Comparison of ENCODE assay signal across 34 cellular contexts in the genomic region with DNA sequence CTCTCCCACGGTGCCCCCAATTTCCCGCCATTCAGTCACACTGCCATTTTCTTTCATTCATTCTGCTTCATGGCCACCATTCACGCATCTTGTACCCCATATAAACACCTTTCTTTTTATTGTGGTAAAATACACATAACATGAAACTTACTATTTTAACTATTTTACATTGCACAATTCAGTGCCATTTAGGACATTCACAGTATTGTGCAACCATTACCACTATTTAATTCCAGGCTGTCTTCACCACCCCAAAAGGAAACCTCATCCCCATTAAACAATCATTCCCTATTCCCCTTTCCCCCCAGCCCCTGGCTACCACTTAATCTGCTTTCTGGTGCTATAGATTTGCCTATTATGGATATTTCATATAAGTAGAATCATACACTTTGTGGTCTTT. TPM values are rescaled to one million over a fixed set of nuclear protein-coding genes. Genes with fewer than 3 reads are reported as not detected.
DNase-seq lines count a peak whose midpoint lies in the region; ATAC-seq and TF ChIP-seq lines count a peak whose summit lies in the region.
"Had no signal": no experiment of that assay in that cellular context is flagged by ENCODE, and none has a peak within 500 bp of the region (broad histone marks: within the 10 kb centered on the region; RNA-seq: fewer than 3 reads in every experiment).

No MANE protein-coding gene starts in this region.

- no peak for TF ChIP-seq EP300 in SK-N-SH (IDR thresholded peaks at IDR 0.05; ENCODE audit: borderline replicate concordance in 1 of 2, low read depth in 1 of 2, low read length in 1 of 2)

- no peak overlapping the region for H3K4me3 ChIP-seq in IMR-90 (ENCODE audit: insufficient read depth, low read depth, low read length)
- no peak overlapping the region for H3K4me3 ChIP-seq in SK-N-SH (ENCODE audit: low read depth in 2 of 2, low read length in 1 of 2)
- H3K4me3 ChIP-seq: cardiac muscle cell, esophagus muscularis mucosa, lung, SJSA1, tibial nerve had no signal

- DNase-seq in activated CD4-positive, alpha-beta T cell treated with anti-CD3 and anti-CD28 coated beads, Interleukin-2, amount 10 ng/mL, durations not matched to agents 24 days and 14 days = no peak
- no peak for DNase-seq in activated CD4-positive, alpha-beta T cell treated with anti-CD3 and anti-CD28 coated beads for 48 hours
- DNase-seq in IMR-90 (no peak), SK-N-SH (no peak), NCI-H2107 treated with DMSO at 0.1 percent for 48 hours (lab: John Stamatoyannopoulos, UW; ENCODE audit: unreplicated experiment) (no peak), D341Med (ENCODE audit: low spot score) (no peak)
- no peak for DNase-seq in effector memory CD8-positive, alpha-beta T cell
- DNase-seq: activated CD4-positive, CD25-positive, alpha-beta regulatory T cell treated with anti-CD3 and anti-CD28 coated beads, Interleukin-2, amount 50 U/mL, for 72 hours; activated T-cell treated with anti-CD3 and anti-CD28 coated beads, Interleukin-2, amount 50 U/mL, for 24 hours; AML-193; anterior cingulate cortex; cortex of kidney; DMS53; GDM1; NCI-H1417 treated with DMSO at 0.1 percent for 48 hours; NCI-H2081; NCI-H345; NCI-H748 treated with DMSO at 0.1 percent for 48 hours; nucleus accumbens; small intestine; stimulated activated CD8-positive, alpha-beta memory T cell treated with anti-CD3 and anti-CD28 coated beads, Interleukin-4, amount 100 ng/mL, for 48 hours; T-cell had no signal

- H3K9me3 ChIP-seq in IMR-90 (ENCODE audit: control insufficient read depth, insufficient read depth, low read length) = no peaks in the 10 kb centered on the region
- H3K9me3 ChIP-seq in SK-N-SH = no peaks in the 10 kb centered on the region
- H3K9me3 ChIP-seq: SJSA1, tibial nerve had no signal

- H3K4ac ChIP-seq in IMR-90 (ENCODE audit: low read depth, low read length) = no peak overlapping the region

- CTCF ChIA-PET in IMR-90 (lab: Yijun Ruan, JAX) = no interaction called here
- CTCF ChIA-PET in SK-N-SH (lab: Yijun Ruan, JAX) = interaction anchor here (1.6 kb wide), 1 partner anchor 190 kb away, joined by 5 read pairs; no protein-coding TSS in a partner anchor

- H3K27me3 Mint-ChIP-seq in activated CD4-positive, alpha-beta T cell treated with anti-CD3 and anti-CD28 coated beads, Interleukin-2, amount 10 ng/mL, durations not matched to agents 24 days and 14 days = no peaks in the 10 kb centered on the region
- H3K27me3 Mint-ChIP-seq in effector memory CD8-positive, alpha-beta T cell = no peaks in the 10 kb centered on the region
- H3K27me3 Mint-ChIP-seq in nephron (ENCODE audit: low read depth) = no peaks in the 10 kb centered on the region
- H3K27me3 Mint-ChIP-seq: T-cell had no signal

- ATAC-seq in IMR-90 (ENCODE audit: low read depth) = no peak
- no peak for ATAC-seq in effector memory CD8-positive, alpha-beta T cell (replicated peaks)
- ATAC-seq: T-cell had no signal

- H3K4me3 Mint-ChIP-seq in activated CD4-positive, alpha-beta T cell treated with anti-CD3 and anti-CD28 coated beads, Interleukin-2, amount 10 ng/mL, durations not matched to agents 24 days and 14 days = peak overlapping the region; percentile 1
- H3K4me3 Mint-ChIP-seq in effector memory CD8-positive, alpha-beta T cell = peak overlapping the region; percentile 45 to 59
- peak overlapping the region; percentile 66 to 75 (median 67) for H3K4me3 Mint-ChIP-seq in nephron
- H3K4me3 Mint-ChIP-seq: activated T-cell treated with anti-CD3 and anti-CD28 coated beads, Interleukin-2, amount 50 U/mL, for 24 hours had no signal

- H2AK9ac ChIP-seq in IMR-90 (replicated peaks; ENCODE audit: low read depth, low read length, poor library complexity) = no peak overlapping the region

- no peak overlapping the region for H3K56ac ChIP-seq in IMR-90 (ENCODE audit: extremely low read depth, insufficient read depth, low read length)

- H3K9me2 ChIP-seq in SK-N-SH = no peaks in the 10 kb centered on the region

- no peak for TF ChIP-seq POLR2A in IMR-90 (IDR thresholded peaks at IDR 0.05; ENCODE audit: low read depth, low read length)

- H4K5ac ChIP-seq in IMR-90 (ENCODE audit: low read depth, low read length) = no peak overlapping the region

- WGBS in IMR-90 (ENCODE audit: extremely low coverage in 2 of 2, insufficient read length in 1 of 2), 2 experiments = 60% methylated on average over 1 of the region's 3 CpGs; no CpG with 5 or more reads in 1 of the 2 experiments
- WGBS in SK-N-SH (ENCODE audit: low lambda C conversion rate) = 56% methylated on average over 3 of the region's 3 CpGs

- no peak overlapping the region for H2AK5ac ChIP-seq in IMR-90 (ENCODE audit: low read depth, low read length)

- no peak overlapping the region for H2BK120ac ChIP-seq in IMR-90 (ENCODE audit: low read depth, low read length)

- H2BK5ac ChIP-seq in IMR-90 (ENCODE audit: low read depth, low read length, poor library complexity, severe bottlenecking) = no peak overlapping the region

- TF ChIP-seq CTCF in IMR-90 (conservative IDR thresholded peaks at IDR 0.05; ENCODE audit: low read depth, low read length) (no peak), nephron (IDR thresholded peaks at IDR 0.05; ENCODE audit: unreplicated experiment in 3 of 3) (no peak), SK-N-SH (IDR thresholded peaks at IDR 0.05) (no peak)

- TF ChIP-seq RAD21 in IMR-90 (IDR thresholded peaks at IDR 0.05; ENCODE audit: low read length) = no peak
- no peak for TF ChIP-seq RAD21 in SK-N-SH (IDR thresholded peaks at IDR 0.05; ENCODE audit: low read length)

- no peaks in the 10 kb centered on the region for H3K27me3 ChIP-seq in IMR-90 (ENCODE audit: control insufficient read depth, insufficient read depth, low read length)
- H3K27me3 ChIP-seq in SK-N-SH (ENCODE audit: insufficient read depth) = no peaks in the 10 kb centered on the region
- H3K27me3 ChIP-seq: cardiac muscle cell, esophagus muscularis mucosa, SJSA1, tibial nerve had no signal

- in situ Hi-C loops in IMR-90 (cut with MboI; ENCODE audit: low sequenced_read_pairs) = loop anchor here (10.0 kb wide), 1 partner anchor 188 kb away; the partner anchor contains the start of gene ZNF81

- no peak overlapping the region for H3K14ac ChIP-seq in IMR-90 (replicated peaks; ENCODE audit: low read depth, low read length)

- H3F3A ChIP-seq in SK-N-SH (replicated peaks; ENCODE audit: insufficient read depth) = no peaks in the 10 kb centered on the region

- no peak overlapping the region for H3K27ac Mint-ChIP-seq in activated CD4-positive, alpha-beta T cell treated with anti-CD3 and anti-CD28 coated beads, Interleukin-2, amount 10 ng/mL, durations not matched to agents 24 days and 14 days
- H3K27ac Mint-ChIP-seq in effector memory CD8-positive, alpha-beta T cell = no peak overlapping the region
- peak overlapping the region; percentile 21 to 88 (median 71) for H3K27ac Mint-ChIP-seq in nephron
- H3K27ac Mint-ChIP-seq: activated T-cell treated with anti-CD3 and anti-CD28 coated beads, Interleukin-2, amount 50 U/mL, for 24 hours; T-cell had no signal

- no peaks in the 10 kb centered on the region for H3K79me2 ChIP-seq in SK-N-SH (ENCODE audit: insufficient read depth)

- no peaks in the 10 kb centered on the region for H3K9me3 Mint-ChIP-seq in activated CD4-positive, alpha-beta T cell treated with anti-CD3 and anti-CD28 coated beads, Interleukin-2, amount 10 ng/mL, durations not matched to agents 24 days and 14 days
- no peaks in the 10 kb centered on the region for H3K9me3 Mint-ChIP-seq in effector memory CD8-positive, alpha-beta T cell
- no peaks in the 10 kb centered on the region for H3K9me3 Mint-ChIP-seq in nephron
- H3K9me3 Mint-ChIP-seq: activated T-cell treated with anti-CD3 and anti-CD28 coated beads, Interleukin-2, amount 50 U/mL, for 24 hours; T-cell had no signal

- POLR2A ChIA-PET in IMR-90 (lab: Charles Lee; ENCODE audit: unreplicated experiment) (no interaction called here), SK-N-SH (lab: Yijun Ruan, JAX) (no interaction called here)

- H3K36me3 Mint-ChIP-seq in activated CD4-positive, alpha-beta T cell treated with anti-CD3 and anti-CD28 coated beads, Interleukin-2, amount 10 ng/mL, durations not matched to agents 24 days and 14 days (ENCODE audit: low read depth) = no peaks in the 10 kb centered on the region
- no peaks in the 10 kb centered on the region for H3K36me3 Mint-ChIP-seq in effector memory CD8-positive, alpha-beta T cell (ENCODE audit: insufficient read depth)
- no peaks in the 10 kb centered on the region for H3K36me3 Mint-ChIP-seq in nephron (ENCODE audit: low read depth)
- H3K36me3 Mint-ChIP-seq: T-cell had no signal

- no peak overlapping the region for H4K8ac ChIP-seq in IMR-90 (ENCODE audit: low read depth in 2 of 2, low read length in 2 of 2)

- H3K9ac ChIP-seq in IMR-90 (ENCODE audit: low read depth, low read length) (no peak overlapping the region), SK-N-SH (no peak overlapping the region)

- dilution Hi-C loops in IMR-90 (cut with HindIII; ENCODE audit: low sequenced_read_pairs, unreplicated experiment) = no loop called here

- peaks cover 16% of the 10 kb centered on the region for H3K4me1 Mint-ChIP-seq in activated CD4-positive, alpha-beta T cell treated with anti-CD3 and anti-CD28 coated beads, Interleukin-2, amount 10 ng/mL, durations not matched to agents 24 days and 14 days
- peaks cover 8 to 9% of the 10 kb centered on the region in 2 donors for H3K4me1 Mint-ChIP-seq in effector memory CD8-positive, alpha-beta T cell (ENCODE audit: low read depth in 2 of 2)
- peaks cover 16% of the 10 kb centered on the region for H3K4me1 Mint-ChIP-seq in nephron

- no peak overlapping the region for H2AFZ ChIP-seq in IMR-90 (replicated peaks; ENCODE audit: low read length, poor library complexity)
- H2AFZ ChIP-seq in SK-N-SH (ENCODE audit: low read depth) = no peak overlapping the region

- no peak overlapping the region for H3K4me2 ChIP-seq in IMR-90 (ENCODE audit: low read depth, low read length)
- H3K4me2 ChIP-seq in SK-N-SH = no peak overlapping the region

- no peak overlapping the region for H2BK15ac ChIP-seq in IMR-90 (ENCODE audit: low read depth, low read length)

- no peak overlapping the region for H2BK20ac ChIP-seq in IMR-90 (ENCODE audit: low read depth, low read length)

- H3K36me3 ChIP-seq in IMR-90 (ENCODE audit: control insufficient read depth, insufficient read depth, low read length) (no peaks in the 10 kb centered on the region), SK-N-SH (replicated peaks in 1 of 2; ENCODE audit: control insufficient read depth in 1 of 2, insufficient read depth in 2 of 2, low read length in 1 of 2) (no peaks in the 10 kb centered on the region)
- H3K36me3 ChIP-seq: cardiac muscle cell, esophagus muscularis mucosa, SJSA1, tibial nerve had no signal

- H3K9me1 ChIP-seq in IMR-90 (ENCODE audit: insufficient read depth, low read length) = no peaks in the 10 kb centered on the region

- H3K27ac ChIP-seq in IMR-90 (ENCODE audit: insufficient read depth, low read length) (no peak overlapping the region), SK-N-SH (ENCODE audit: low read depth in 2 of 2, low read length in 1 of 2) (no peak overlapping the region)
- H3K27ac ChIP-seq: esophagus muscularis mucosa, SJSA1, tibial nerve had no signal

- no peaks in the 10 kb centered on the region for H3K4me1 ChIP-seq in IMR-90 (ENCODE audit: control insufficient read depth, insufficient read depth, low read length)
- peaks cover 0 to 5% of the 10 kb centered on the region in 2 experiments; a peak in 2 of 4 replicates for H3K4me1 ChIP-seq in SK-N-SH (ENCODE audit: control insufficient read depth in 1 of 2, insufficient read depth in 2 of 2, low read depth in 1 of 2, low read length in 1 of 2)
- H3K4me1 ChIP-seq: SJSA1 had no signal

- no TSS peak for BruUV-seq in IMR-90 (replicated peaks; lab: Mats Ljungman, UMichigan)

- no peaks in the 10 kb centered on the region for H3K79me1 ChIP-seq in IMR-90 (ENCODE audit: low read depth in 1 of 2, low read length in 2 of 2)

- H3K18ac ChIP-seq in IMR-90 (ENCODE audit: low read depth, low read length) = no peak overlapping the region

- no peak overlapping the region for H4K91ac ChIP-seq in IMR-90 (ENCODE audit: insufficient read depth, low read depth, low read length)

- H3K23ac ChIP-seq in IMR-90 (ENCODE audit: low read depth, low read length) = no peak overlapping the region

- H4K20me1 ChIP-seq in IMR-90 (ENCODE audit: insufficient read depth, low read length) (no peaks in the 10 kb centered on the region), SK-N-SH (ENCODE audit: insufficient read depth) (no peaks in the 10 kb centered on the region)

- intact Hi-C loops in activated CD4-positive, alpha-beta T cell treated with anti-CD3 and anti-CD28 coated beads, Interleukin-2, amount 10 ng/mL, durations not matched to agents 24 days and 14 days (cut with micrococcal nuclease) = loop anchor here (10.0 kb wide), 1 partner anchor 528 kb away; no protein-coding TSS in a partner anchor
- intact Hi-C loops in IMR-90 (cut with micrococcal nuclease) = no loop called here

RNA-seq across cellular contexts. Expression of gene SPACA5, which starts 16.0 kb away (rescaled TPM):
- total RNA-seq in activated CD4-positive, alpha-beta T cell treated with anti-CD3 and anti-CD28 coated beads, Interleukin-2, amount 10 ng/mL, durations not matched to agents 24 days and 14 days = not detected in 2 replicates
- not detected in 2 replicates for total RNA-seq in IMR-90 (2012; rRNA removed)
- not detected in 2 replicates for polyA plus RNA-seq in IMR-90 (2012; rRNA removed)
- not detected in 2 replicates for polyA plus RNA-seq in IMR-90 (2012; cell fraction: cytosol; rRNA removed)
- polyA plus RNA-seq in IMR-90 (2012; cell fraction: nucleus; rRNA removed; ENCODE audit: low replicate concordance) = not detected in 2 replicates
- polyA plus RNA-seq in SK-N-SH (2012; rRNA removed) = not detected in 2 replicates
- not detected in 2 replicates for polyA plus RNA-seq in SK-N-SH (2012; cell fraction: cytosol; rRNA removed)
- polyA plus RNA-seq in SK-N-SH (2012; cell fraction: nucleus; rRNA removed) = not detected in 2 replicates
- total RNA-seq: A172; activated CD8-positive, alpha-beta memory T cell treated with anti-CD3 and anti-CD28 coated beads for 36 hours; cardiac muscle cell; esophagus muscularis mucosa; frontal cortex; H4; lung; MCF 10A; RPMI7951; SJSA1; T-cell; tibial nerve had no signal
- polyA plus RNA-seq: cardiac muscle cell, lung, small intestine had no signal

RNA-seq across cellular contexts. Expression of gene ZNF182, which starts 19.0 kb away (rescaled TPM):
- total RNA-seq in activated CD4-positive, alpha-beta T cell treated with anti-CD3 and anti-CD28 coated beads, Interleukin-2, amount 10 ng/mL, durations not matched to agents 24 days and 14 days = 5.6 and 5.7 TPM in 2 replicates
- total RNA-seq in IMR-90 (2012; rRNA removed) = 3.0 and 3.3 TPM in 2 replicates
- 1.3 and 1.7 TPM in 2 replicates for polyA plus RNA-seq in IMR-90 (2012; rRNA removed)
- 0.30 and 0.38 TPM in 2 replicates for polyA plus RNA-seq in IMR-90 (2012; cell fraction: cytosol; rRNA removed)
- 0.51 and 5.2 TPM in 2 replicates for polyA plus RNA-seq in IMR-90 (2012; cell fraction: nucleus; rRNA removed; ENCODE audit: low replicate concordance)
- polyA plus RNA-seq in SK-N-SH (2012; rRNA removed) = 2.1 and 2.6 TPM in 2 replicates
- 2.3 and 2.7 TPM in 2 replicates for polyA plus RNA-seq in SK-N-SH (2012; cell fraction: cytosol; rRNA removed)
- polyA plus RNA-seq in SK-N-SH (2012; cell fraction: nucleus; rRNA removed) = 4.6 and 7.7 TPM in 2 replicates

RNA-seq across cellular contexts. Expression of gene ZNF630, which starts 48.7 kb away (rescaled TPM):
- total RNA-seq in activated CD4-positive, alpha-beta T cell treated with anti-CD3 and anti-CD28 coated beads, Interleukin-2, amount 10 ng/mL, durations not matched to agents 24 days and 14 days = 0.19 and 0.33 TPM in 2 replicates
- total RNA-seq in IMR-90 (2012; rRNA removed) = 0.28 and 0.54 TPM in 2 replicates
- polyA plus RNA-seq in IMR-90 (2012; rRNA removed) = 0.24 TPM in 2 replicates
- polyA plus RNA-seq in IMR-90 (2012; cell fraction: cytosol; rRNA removed) = 0.02 and 0.16 TPM in 2 replicates
- polyA plus RNA-seq in IMR-90 (2012; cell fraction: nucleus; rRNA removed; ENCODE audit: low replicate concordance) = 0.20 and 1.1 TPM in 2 replicates
- polyA plus RNA-seq in SK-N-SH (2012; rRNA removed) = 0.61 and 1.2 TPM in 2 replicates
- 0.88 and 0.93 TPM in 2 replicates for polyA plus RNA-seq in SK-N-SH (2012; cell fraction: cytosol; rRNA removed)
- 1.9 and 2.8 TPM in 2 replicates for polyA plus RNA-seq in SK-N-SH (2012; cell fraction: nucleus; rRNA removed)

Comparison
In these comparisons a context has a peak if more than half of its experiments do, and no peak if none do; other contexts are left out.
1. H3K27ac Mint-ChIP-seq: peak in nephron (3 of 3); none in activated CD4-positive, alpha-beta T cell treated with anti-CD3 and anti-CD28 coated beads, Interleukin-2, amount 10 ng/mL, durations not matched to agents 24 days and 14 days (single experiment) and effector memory CD8-positive, alpha-beta T cell (0 of 2).
2. H3K4me3 Mint-ChIP-seq: peak in every context shown above with its lines; median percentile 67 in nephron; 52 in effector memory CD8-positive, alpha-beta T cell; 1 in activated CD4-positive, alpha-beta T cell treated with anti-CD3 and anti-CD28 coated beads, Interleukin-2, amount 10 ng/mL, durations not matched to agents 24 days and 14 days.